ENCODE assay signal across 8 cellular contexts in the genomic region with DNA sequence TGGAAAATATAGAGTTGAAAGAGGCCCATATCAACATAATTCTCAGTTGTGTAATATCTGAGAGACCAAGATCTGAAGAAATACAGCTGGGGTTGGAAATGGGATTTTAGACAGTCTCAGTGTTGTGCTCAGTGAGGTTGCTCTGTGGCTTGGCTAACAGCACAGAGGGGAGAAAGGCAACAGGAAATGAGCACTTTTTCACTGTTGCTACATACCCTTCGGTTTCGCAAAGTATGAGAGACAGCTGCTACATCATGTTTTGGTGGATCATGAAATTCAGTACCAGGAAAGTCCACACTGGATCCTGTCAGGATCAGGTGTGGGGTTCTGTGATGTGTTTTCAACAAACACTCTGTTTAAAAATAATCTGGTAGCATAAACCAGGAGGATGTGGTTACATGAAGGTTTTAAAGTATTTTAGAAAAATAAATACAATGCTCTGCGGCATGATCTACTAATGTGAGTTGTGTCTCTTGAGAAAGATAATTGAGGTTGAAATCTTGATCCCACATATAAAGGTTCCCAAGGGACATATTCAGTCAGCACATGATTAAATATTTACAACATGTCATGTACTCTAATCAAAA. TPM values are rescaled to one million over a fixed set of nuclear protein-coding genes. Genes with fewer than 3 reads are reported as not detected.
DNase-seq lines count a peak whose midpoint lies in the region; ATAC-seq and TF ChIP-seq lines count a peak whose summit lies in the region.

No MANE protein-coding gene starts in this region.

- TF ChIP-seq CTCF in nephron (IDR thresholded peaks at IDR 0.05; ENCODE audit: unreplicated experiment in 3 of 3), result no peak
- no peak for TF ChIP-seq CTCF in RWPE1 (conservative IDR thresholded peaks at IDR 0.05; ENCODE audit: low read depth)

- no peaks in the 10 kb centered on the region for H3K9me3 Mint-ChIP-seq in activated naive CD4-positive, alpha-beta T cell treated with anti-CD3 and anti-CD28 coated beads, Interleukin-2, amount 50 U/mL, for 72 hours
- H3K9me3 Mint-ChIP-seq in nephron, result no peaks in the 10 kb centered on the region

- CTCF ChIA-PET in RWPE1 (lab: Yijun Ruan, JAX), result no interaction called here

- peak overlapping the region in 1 of 2 donors; percentile 48 for H3K27ac Mint-ChIP-seq in activated naive CD4-positive, alpha-beta T cell treated with anti-CD3 and anti-CD28 coated beads, Interleukin-2, amount 50 U/mL, for 72 hours
- H3K27ac Mint-ChIP-seq in nephron, result peak overlapping the region; percentile 74 to 95 (median 92)

- no peak overlapping the region for H3K4me3 Mint-ChIP-seq in nephron

- H3K4me1 Mint-ChIP-seq in nephron, result peaks cover 37% of the 10 kb centered on the region

- DNase-seq in CD1c-positive myeloid dendritic cell (ENCODE audit: extremely low spot score), result peak; percentile 80
- peak in 1 of 2 donors; percentile 23 for DNase-seq in activated naive CD4-positive, alpha-beta T cell treated with anti-CD3 and anti-CD28 coated beads, Interleukin-2, amount 50 U/mL, for 72 hours (ENCODE audit: low spot score in 2 of 2)
- DNase-seq in putamen (ENCODE audit: low spot score), result no peak
- no peak for DNase-seq in activated effector memory CD4-positive, alpha-beta T cell treated with Interleukin-2 at 50 U/mL for 16 hours
- no peak for DNase-seq in RWPE1 (ENCODE audit: low spot score)

- POLR2A ChIA-PET in RWPE1 (lab: Yijun Ruan, JAX; ENCODE audit: low non-redundant PET), result no interaction called here

- ATAC-seq in GM19328 (IDR thresholded peaks at IDR 0.05; ENCODE audit: unreplicated experiment) (peak; percentile 89), HG03354 (IDR thresholded peaks at IDR 0.05; ENCODE audit: poor library complexity, severe bottlenecking, unreplicated experiment) (peak; percentile 94)
- ATAC-seq in activated naive CD4-positive, alpha-beta T cell treated with anti-CD3 and anti-CD28 coated beads, Interleukin-2, amount 50 U/mL, for 72 hours, result peak; percentile 88 to 94

- H3K36me3 Mint-ChIP-seq in activated naive CD4-positive, alpha-beta T cell treated with anti-CD3 and anti-CD28 coated beads, Interleukin-2, amount 50 U/mL, for 72 hours, result no peaks in the 10 kb centered on the region
- no peaks in the 10 kb centered on the region for H3K36me3 Mint-ChIP-seq in nephron (ENCODE audit: low read depth)

- no peak overlapping the region for H3K27ac ChIP-seq in RWPE1

- peaks cover 26% of the 10 kb centered on the region for H3K27me3 Mint-ChIP-seq in nephron (ENCODE audit: low read depth)

RNA-seq across cellular contexts. Expression of a gene that starts 6.9 kb away (rescaled TPM):
- total RNA-seq in activated naive CD4-positive, alpha-beta T cell treated with anti-CD3 and anti-CD28 coated beads, Interleukin-2, amount 50 U/mL, for 72 hours, result not detected
